ENCODE assay signal across 8 cellular contexts in the genomic region with DNA sequence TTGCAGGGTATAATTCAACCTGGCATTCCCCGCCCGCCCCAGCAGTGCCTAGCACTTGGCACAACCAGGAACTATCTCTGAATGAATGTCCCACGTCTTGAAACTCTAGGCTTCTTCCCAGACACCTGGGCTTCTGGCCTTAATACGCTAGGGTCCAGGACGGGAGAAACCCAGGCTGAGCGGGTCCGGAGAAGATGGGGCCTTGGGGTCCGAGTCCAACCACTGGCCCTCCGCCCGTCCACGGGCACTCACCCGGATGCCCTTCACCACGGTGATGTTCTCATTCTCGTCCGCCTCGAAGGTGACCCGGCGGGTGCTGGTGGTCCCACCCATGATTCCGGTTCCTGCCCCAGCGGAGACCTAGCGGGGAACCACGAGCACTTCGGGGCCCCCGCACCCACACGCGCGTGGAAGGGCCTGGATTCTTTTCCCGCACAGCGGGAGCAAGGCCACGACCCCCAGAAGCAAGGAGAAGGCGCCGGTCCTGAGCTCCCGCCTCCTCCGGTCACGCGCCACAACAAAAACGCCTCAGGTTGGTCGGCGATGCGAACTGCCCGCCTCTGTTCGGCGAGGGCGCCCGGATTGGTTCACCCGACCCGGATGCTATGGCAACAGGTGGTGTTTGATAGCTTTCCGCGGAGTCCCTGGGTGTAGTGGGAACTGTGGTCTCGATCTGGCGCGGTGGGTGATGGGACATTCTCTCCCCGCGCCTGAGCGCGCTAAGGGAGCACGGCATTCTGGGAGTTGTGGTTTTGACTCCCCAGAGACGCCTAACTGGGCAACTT. TPM values are rescaled to one million over a fixed set of nuclear protein-coding genes. Genes with fewer than 3 reads are reported as not detected.
DNase-seq lines count a peak whose midpoint lies in the region; ATAC-seq and TF ChIP-seq lines count a peak whose summit lies in the region.

A gene (minus strand): TSS at position 486 of the 785 bp plus-strand sequence. CDS start 153 bp downstream, at position 333.

- peak within 1 kb of the TSS; percentile 77 for H3K9ac ChIP-seq in neural progenitor cell

- H3K4me1 ChIP-seq in foreskin keratinocyte (peaks cover 8% of the 10 kb centered on the region), neural progenitor cell (peaks cover 15% of the 10 kb centered on the region)

- no peaks in the 10 kb centered on the region for H3K36me3 ChIP-seq in neural progenitor cell

- no peaks in the 10 kb centered on the region for H3K36me3 Mint-ChIP-seq in neural progenitor cell

- CTCF ChIA-PET in HEK293T (lab: Yijun Ruan, JAX), result interaction anchor here (1.0 to 1.2 kb wide), 2 partner anchors 21 to 31 kb away, joined by 3 read pairs; no protein-coding TSS in a partner anchor

- no peaks in the 10 kb centered on the region for H3K9me3 ChIP-seq in neural progenitor cell (ENCODE audit: low read depth)

- POLR2A ChIA-PET in HEK293T (lab: Yijun Ruan, JAX), result interaction anchor here (0.6 to 1.0 kb wide), 8 partner anchors 9 to 1235 kb away, joined by 3 to 6 read pairs (median 3); a partner anchor contains a TSS

- H3K27me3 ChIP-seq in foreskin keratinocyte (no peaks in the 10 kb centered on the region), neural progenitor cell (no peaks in the 10 kb centered on the region)

- H3K4me3 Mint-ChIP-seq in neural progenitor cell, result peak within 1 kb of the TSS; percentile 94

- in situ Hi-C loops in SK-MEL-5 (cut with HindIII; ENCODE audit: low pct_unique_long_range_greater_than_20kb, low sequenced_read_pairs), result no loop called here

- H2AFZ ChIP-seq in neural progenitor cell (replicated peaks), result peak within 1 kb of the TSS; percentile 95

- peak within 1 kb of the TSS; percentile 81 for H3K4me3 ChIP-seq in neural progenitor cell

- peak; percentile 99 for ATAC-seq in foreskin keratinocyte

- H3F3A ChIP-seq in neural progenitor cell (ENCODE audit: low read depth), result no peaks in the 10 kb centered on the region

- peak within 1 kb of the TSS; percentile 89 for H3K27ac Mint-ChIP-seq in neural progenitor cell

- DNase-seq in GF-D8 (lab: John Stamatoyannopoulos, UW), result peak; percentile 97
- DNase-seq in HEK293T (ENCODE audit: extremely low spot score), result peak; percentile 96
- DNase-seq in MV-4-11 (lab: John Stamatoyannopoulos, UW), result peak; percentile 99
- DNase-seq in SK-MEL-5 (ENCODE audit: low read depth, low spot score), result peak; percentile 100
- DNase-seq in activated naive CD4-positive, alpha-beta T cell treated with Interleukin-2 at 50 U/mL for 16 hours, result peak; percentile 96
- DNase-seq in foreskin keratinocyte, result peak; percentile 94 to 96
- DNase-seq in neural progenitor cell (ENCODE audit: low spot score), result peak; percentile 98
- DNase-seq in stromal cell of bone marrow (ENCODE audit: low read depth), result peak; percentile 98

- peaks cover 38% of the 10 kb centered on the region for H4K20me1 ChIP-seq in neural progenitor cell (ENCODE audit: low read depth)

- H3K4me2 ChIP-seq in neural progenitor cell, result peak within 1 kb of the TSS; percentile 82

- TF ChIP-seq CTCF in foreskin keratinocyte (conservative IDR thresholded peaks at IDR 0.05) (no peak), neural progenitor cell (IDR thresholded peaks at IDR 0.05) (no peak)

- H3K27ac ChIP-seq in foreskin keratinocyte, result peak within 1 kb of the TSS; percentile 85
- H3K27ac ChIP-seq in neural progenitor cell, result no peak within 1 kb of the TSS

- peaks cover 51% of the 10 kb centered on the region for H3K79me2 ChIP-seq in neural progenitor cell (ENCODE audit: low read depth)

- no peaks in the 10 kb centered on the region for H3K9me3 Mint-ChIP-seq in neural progenitor cell

- peaks cover 15% of the 10 kb centered on the region for H3K4me1 Mint-ChIP-seq in neural progenitor cell

- peaks cover 2% of the 10 kb centered on the region for H3K27me3 Mint-ChIP-seq in neural progenitor cell (ENCODE audit: insufficient read depth, low read depth)

TF ChIP-seq in HEK293T, 16 proteins besides CTCF, POLR2A, EP300 and RAD21:
- TF ChIP-seq CTBP1 (IDR thresholded peaks at IDR 0.05; ENCODE audit: borderline replicate concordance) (no peak), LEF1 (IDR thresholded peaks at IDR 0.05; ENCODE audit: borderline replicate concordance) (no peak), FOXK2 (IDR thresholded peaks at IDR 0.05) (no peak), SUZ12 (IDR thresholded peaks at IDR 0.05) (peak; percentile 67; the same call in 1 of the 2 replicates), ZNF384 (IDR thresholded peaks at IDR 0.05) (no peak), TARDBP (IDR thresholded peaks at IDR 0.05) (peak; percentile 39; the same call in 1 of the 2 replicates), ARNT (IDR thresholded peaks at IDR 0.05) (no peak), BHLHE40 (IDR thresholded peaks at IDR 0.05; ENCODE audit: borderline replicate concordance) (no peak), NFRKB (IDR thresholded peaks at IDR 0.05) (no peak), HDGF (IDR thresholded peaks at IDR 0.05; ENCODE audit: borderline replicate concordance) (no peak), ELF4 (IDR thresholded peaks at IDR 0.05) (no peak), SP1 (IDR thresholded peaks at IDR 0.05) (no peak), FOXM1 (IDR thresholded peaks at IDR 0.05; ENCODE audit: borderline replicate concordance) (no peak), L3MBTL2 (conservative IDR thresholded peaks at IDR 0.05) (peak; percentile 55), FOXA1 (IDR thresholded peaks at IDR 0.05) (no peak)
- TF ChIP-seq, protein P1, sequence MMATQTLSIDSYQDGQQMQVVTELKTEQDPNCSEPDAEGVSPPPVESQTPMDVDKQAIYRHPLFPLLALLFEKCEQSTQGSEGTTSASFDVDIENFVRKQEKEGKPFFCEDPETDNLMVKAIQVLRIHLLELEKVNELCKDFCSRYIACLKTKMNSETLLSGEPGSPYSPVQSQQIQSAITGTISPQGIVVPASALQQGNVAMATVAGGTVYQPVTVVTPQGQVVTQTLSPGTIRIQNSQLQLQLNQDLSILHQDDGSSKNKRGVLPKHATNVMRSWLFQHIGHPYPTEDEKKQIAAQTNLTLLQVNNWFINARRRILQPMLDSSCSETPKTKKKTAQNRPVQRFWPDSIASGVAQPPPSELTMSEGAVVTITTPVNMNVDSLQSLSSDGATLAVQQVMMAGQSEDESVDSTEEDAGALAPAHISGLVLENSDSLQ (IDR thresholded peaks at IDR 0.05), result peak; percentile 97
TF ChIP-seq in HEK293T: peak in this region for 4.

RNA-seq across cellular contexts. Expression of the gene that starts here (rescaled TPM):
- 264 and 287 TPM in 2 replicates for total RNA-seq in SK-MEL-5 (2014; rRNA removed; shearing (Covaris generic))
- polyA plus RNA-seq in SK-MEL-5 (2015; cell fraction: cytosol; rRNA removed), result 137 and 151 TPM in 2 replicates
- 29.4 and 31.5 TPM in 2 replicates for polyA plus RNA-seq in SK-MEL-5 (2015; cell fraction: nucleus; rRNA removed)
- total RNA-seq in foreskin keratinocyte, result 60.3 and 70.6 TPM in 2 replicates
- 43.7 and 54.5 TPM in 2 replicates for polyA plus RNA-seq in foreskin keratinocyte
- total RNA-seq in neural progenitor cell (ENCODE audit: low replicate concordance), result 95.4 and 142 TPM in 2 replicates
